Comparison of ENCODE assay signal across 8 cellular contexts in the genomic region with DNA sequence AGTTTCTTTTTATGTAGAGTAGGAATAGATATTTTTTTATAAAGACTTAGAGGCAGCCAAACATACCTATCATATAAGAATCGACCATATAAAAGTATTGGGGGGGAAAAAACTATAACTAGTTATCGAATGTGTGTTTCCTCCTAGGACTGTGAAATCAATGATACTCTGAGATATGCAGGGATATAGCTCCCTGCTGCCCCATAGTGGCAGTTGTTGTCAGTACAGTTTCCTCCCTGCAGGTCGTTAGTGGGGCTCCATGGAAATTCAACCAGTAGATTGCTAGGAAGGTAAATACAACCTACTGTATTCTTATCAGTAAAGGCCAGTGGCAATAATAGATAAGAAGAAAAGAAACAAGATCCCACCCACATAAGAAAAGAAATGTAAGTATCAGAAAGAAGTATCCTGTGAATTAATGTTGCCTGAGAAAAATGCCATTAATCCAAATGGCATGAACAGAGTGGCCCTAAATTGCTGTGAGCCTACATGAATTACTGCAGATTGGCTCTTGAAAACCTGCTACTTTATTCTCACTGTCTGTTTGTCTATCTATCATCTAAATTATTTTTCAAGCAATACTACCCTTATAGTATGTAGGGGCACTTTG.
DNase-seq lines count a peak whose midpoint lies in the region; ATAC-seq and TF ChIP-seq lines count a peak whose summit lies in the region.

No MANE protein-coding gene starts in this region.

- no peaks in the 10 kb centered on the region for H3F3A ChIP-seq in neural cell (ENCODE audit: insufficient read depth, low read length, poor library complexity, severe bottlenecking)

- ATAC-seq in GM21390 (IDR thresholded peaks at IDR 0.05; ENCODE audit: unreplicated experiment) (peak; percentile 93), HG03521 (IDR thresholded peaks at IDR 0.05; ENCODE audit: unreplicated experiment) (peak; percentile 68)

- peak; percentile 35 for TF ChIP-seq CTCF in neural cell (IDR thresholded peaks at IDR 0.05; ENCODE audit: poor library complexity, severe bottlenecking)

- peaks cover 7% of the 10 kb centered on the region for H3K9me3 ChIP-seq in neural cell (ENCODE audit: low read length)

- H4K20me1 ChIP-seq in neural cell (ENCODE audit: insufficient read depth): no peaks in the 10 kb centered on the region

- H3K27me3 ChIP-seq in neural cell (ENCODE audit: insufficient read depth, low read depth, low read length): peaks cover 29% of the 10 kb centered on the region

- TF ChIP-seq RAD21 in neural cell (conservative IDR thresholded peaks at IDR 0.05): peak; percentile 25

- H3K79me2 ChIP-seq in neural cell (replicated peaks; ENCODE audit: insufficient read depth, low read length): no peaks in the 10 kb centered on the region

- DNase-seq in NCI-H2196 (lab: John Stamatoyannopoulos, UW; ENCODE audit: unreplicated experiment) (peak; percentile 4), NCI-H2196 treated with DMSO at 0.1 percent for 48 hours (lab: John Stamatoyannopoulos, UW; ENCODE audit: unreplicated experiment) (no peak), SK-N-DZ (ENCODE audit: low spot score) (peak; percentile 43), dedifferentiated amniotic fluid mesenchymal stem cell (ENCODE audit: extremely low spot score) (peak; percentile 56), KG1 (lab: John Stamatoyannopoulos, UW) (no peak)

- no peak overlapping the region for H3K9ac ChIP-seq in neural cell (ENCODE audit: low read length)

- no peak for TF ChIP-seq EP300 in neural cell (conservative IDR thresholded peaks at IDR 0.05; ENCODE audit: poor library complexity, severe bottlenecking)

- H3K4me3 ChIP-seq in neural cell (ENCODE audit: low read length): no peak overlapping the region

- no peaks in the 10 kb centered on the region for H3K9me2 ChIP-seq in neural cell (ENCODE audit: insufficient read depth, low read length)

- H3K27ac ChIP-seq in neural cell (ENCODE audit: low read length): no peak overlapping the region

- H2AFZ ChIP-seq in neural cell (ENCODE audit: low read depth, low read length): no peak overlapping the region

- H3K4me2 ChIP-seq in neural cell (ENCODE audit: low read length): no peak overlapping the region

- no peaks in the 10 kb centered on the region for H3K36me3 ChIP-seq in neural cell (ENCODE audit: insufficient read depth, low read length)

TF ChIP-seq in neural cell, 6 proteins besides CTCF, POLR2A, EP300 and RAD21:
- no peak for TF ChIP-seq EZH2 (IDR thresholded peaks at IDR 0.05; ENCODE audit: borderline replicate concordance, insufficient read depth, low read length, poor library complexity, severe bottlenecking)
- TF ChIP-seq SMC3 (conservative IDR thresholded peaks at IDR 0.05; ENCODE audit: poor library complexity): peak; percentile 23

Comparison
In these comparisons a context has a peak if more than half of its experiments do, and no peak if none do; other contexts are left out.
1. DNase-seq: peak in NCI-H2196 (single experiment), SK-N-DZ (single experiment) and dedifferentiated amniotic fluid mesenchymal stem cell (single experiment); none in NCI-H2196 treated with DMSO at 0.1 percent for 48 hours (single experiment) and KG1 (single experiment).